ENCODE assay signal across 14 cellular contexts in genomic region chr9:123365287-123365880, GRCh38. TPM values are rescaled to one million over a fixed set of nuclear protein-coding genes. Genes with fewer than 3 reads are reported as not detected.
DNase-seq lines count a peak whose midpoint lies in the region; ATAC-seq, FAIRE-seq and TF ChIP-seq lines count a peak whose summit lies in the region.
"Had no signal": no experiment of that assay in that cellular context is flagged by ENCODE, and none has a peak within 500 bp of the region (broad histone marks: within the 10 kb centered on the region; RNA-seq: fewer than 3 reads in every experiment).

No MANE protein-coding gene starts in this region.

- no peaks in the 10 kb centered on the region for H3K27me3 ChIP-seq in DND-41 (ENCODE audit: insufficient read depth, low read length, poor library complexity)
- no peaks in the 10 kb centered on the region; a peak in 1 of 4 replicates for H3K27me3 ChIP-seq in GM12878 (replicated peaks in 1 of 2; ENCODE audit: control insufficient read depth in 2 of 2, insufficient read depth in 2 of 2, low read length in 1 of 2)
- peaks cover 9 to 45% of the 10 kb centered on the region in 2 experiments for H3K27me3 ChIP-seq in mesenchymal stem cell (ENCODE audit: control insufficient read depth in 1 of 2, insufficient read depth in 1 of 2, low read length in 2 of 2)

- no peak for FAIRE-seq in GM12878 (lab: Jason Lieb, UNC)

- H3K4me1 ChIP-seq in DND-41 (ENCODE audit: insufficient read depth, low read length) (no peaks in the 10 kb centered on the region), GM12878 (ENCODE audit: control insufficient read depth, insufficient read depth, low read length) (peaks cover 1% of the 10 kb centered on the region; the same call in 1 of the 2 replicates), mesenchymal stem cell (ENCODE audit: control insufficient read depth, insufficient read depth, low read depth, low read length) (peaks cover 53% of the 10 kb centered on the region)
- H3K4me1 ChIP-seq: upper lobe of right lung had no signal

- H3K14ac ChIP-seq in mesenchymal stem cell (ENCODE audit: low read length in 2 of 2) = no peak overlapping the region

- no peak overlapping the region for H2BK15ac ChIP-seq in mesenchymal stem cell (ENCODE audit: low read depth, poor library complexity, severe bottlenecking)

- no peaks in the 10 kb centered on the region for H3K79me1 ChIP-seq in mesenchymal stem cell (replicated peaks; ENCODE audit: low read length, poor library complexity, severe bottlenecking)

- H3K4me2 ChIP-seq in DND-41 (ENCODE audit: insufficient read depth, low read length) = no peak overlapping the region
- H3K4me2 ChIP-seq in GM12878 (ENCODE audit: control insufficient read depth, insufficient read depth) = no peak overlapping the region
- H3K4me2 ChIP-seq in mesenchymal stem cell (ENCODE audit: low read length, poor library complexity, severe bottlenecking) = no peak overlapping the region

- no peak overlapping the region for H2BK120ac ChIP-seq in mesenchymal stem cell (ENCODE audit: low read depth, low read length)

- WGBS in GM12878 (ENCODE audit: insufficient coverage, insufficient replicate concordance, low lambda C conversion rate, missing lambda C conversion rate) = 62% methylated on average over 12 of the region's 12 CpGs
- WGBS in mesenchymal stem cell = 86% methylated on average over 12 of the region's 12 CpGs

- intact Hi-C loops in GM12878 (cut with micrococcal nuclease; ENCODE audit: unreplicated experiment) = no loop called here

- DNase-seq in DND-41 (no peak), HuH-7.5 (ENCODE audit: low spot score) (peak; percentile 80), GM12878 (ENCODE audit: low read depth, low spot score) (no peak), mesenchymal stem cell (no peak), DMS153 (lab: John Stamatoyannopoulos, UW) (no peak)
- DNase-seq: activated CD4-positive, alpha-beta T cell treated with anti-CD3 and anti-CD28 coated beads for 48 hours; activated naive CD8-positive, alpha-beta T cell treated with anti-CD3 and anti-CD28 coated beads for 36 hours; left colon; NCI-H1694 treated with DMSO at 0.1 percent for 48 hours; upper lobe of right lung had no signal

- no peak overlapping the region for H3K4ac ChIP-seq in mesenchymal stem cell (ENCODE audit: low read depth in 1 of 2, low read length in 2 of 2)

- H3K9me3 ChIP-seq in DND-41 (ENCODE audit: insufficient read depth, low read length, severe bottlenecking) = no peaks in the 10 kb centered on the region
- H3K9me3 ChIP-seq in GM12878 (replicated peaks; ENCODE audit: control insufficient read depth, insufficient read depth, low read length) = no peaks in the 10 kb centered on the region
- H3K9me3 ChIP-seq in mesenchymal stem cell (ENCODE audit: control insufficient read depth, low read length) = no peaks in the 10 kb centered on the region
- H3K9me3 ChIP-seq: upper lobe of right lung had no signal

- H2BK5ac ChIP-seq in mesenchymal stem cell (ENCODE audit: low read depth, low read length, poor library complexity, severe bottlenecking) = no peak overlapping the region

- H3K23ac ChIP-seq in mesenchymal stem cell (ENCODE audit: low read length in 2 of 2) = no peak overlapping the region

- H3K9ac ChIP-seq in DND-41 (ENCODE audit: low read depth, low read length) (no peak overlapping the region), GM12878 (ENCODE audit: control insufficient read depth, insufficient read depth, low read length) (no peak overlapping the region), mesenchymal stem cell (ENCODE audit: low read length) (no peak overlapping the region)

- no peak for TF ChIP-seq EP300 in GM12878 (IDR thresholded peaks at IDR 0.05; ENCODE audit: borderline replicate concordance in 1 of 2, control insufficient read depth in 1 of 2, low read depth in 2 of 2, low read length in 2 of 2)

- peak; percentile 36 for TF ChIP-seq CTCF in DND-41 (IDR thresholded peaks at IDR 0.05; ENCODE audit: borderline replicate concordance, extremely low read depth, low read length, poor library complexity, severe bottlenecking)
- TF ChIP-seq CTCF in GM12878 (IDR thresholded peaks at IDR 0.05 in 2 of 3, conservative IDR thresholded peaks at IDR 0.05 in 1 of 3; ENCODE audit: control insufficient read depth in 2 of 3, extremely low read depth in 1 of 3, insufficient read depth in 1 of 3, low read depth in 3 of 3, low read length in 3 of 3) = peak in 2 of 3 experiments; percentile 32 to 42; a peak in 2 of 6 replicates

- CTCF ChIA-PET in GM12878 (lab: Yijun Ruan, JAX) = interaction anchor here (1.9 kb wide), 1 partner anchor 11 kb away, joined by 7 read pairs; no protein-coding TSS in a partner anchor

- H2AFZ ChIP-seq in DND-41 (ENCODE audit: low read depth, low read length) (no peak overlapping the region), GM12878 (ENCODE audit: control insufficient read depth, low read depth, low read length) (no peak overlapping the region), mesenchymal stem cell (ENCODE audit: low read depth, low read length) (no peak overlapping the region)

- H3K4me3 ChIP-seq in DND-41 (ENCODE audit: low read depth in 1 of 2, low read length in 2 of 2) (no peak overlapping the region), GM12878 (no peak overlapping the region), mesenchymal stem cell (ENCODE audit: insufficient read depth in 1 of 2, low read depth in 1 of 2, low read length in 2 of 2) (no peak overlapping the region)
- H3K4me3 ChIP-seq: upper lobe of right lung had no signal

- H3K27ac ChIP-seq in DND-41 (ENCODE audit: low read length) (no peak overlapping the region), GM12878 (ENCODE audit: control insufficient read depth, insufficient read depth) (no peak overlapping the region), mesenchymal stem cell (ENCODE audit: low read length, poor library complexity, severe bottlenecking) (no peak overlapping the region)
- H3K27ac ChIP-seq: upper lobe of right lung had no signal

- no peaks in the 10 kb centered on the region for H3K36me3 ChIP-seq in DND-41 (ENCODE audit: insufficient read depth, low read length)
- no peaks in the 10 kb centered on the region for H3K36me3 ChIP-seq in GM12878 (ENCODE audit: control insufficient read depth in 2 of 2, insufficient read depth in 2 of 2, low read length in 1 of 2)
- no peaks in the 10 kb centered on the region for H3K36me3 ChIP-seq in mesenchymal stem cell (ENCODE audit: control insufficient read depth in 1 of 2, insufficient read depth in 2 of 2, low read depth in 1 of 2, low read length in 2 of 2)
- H3K36me3 ChIP-seq: upper lobe of right lung had no signal

- BruUV-seq in GM12878 (replicated peaks; lab: Mats Ljungman, UMichigan) = no TSS peak

- in situ Hi-C loops in GM12878 (cut with MboI) = no loop called here

- RAD21 ChIA-PET in GM12878 (lab: Charles Lee; ENCODE audit: unreplicated experiment) = no interaction called here

- no peak for TF ChIP-seq RAD21 in GM12878 (IDR thresholded peaks at IDR 0.05; ENCODE audit: insufficient read depth, low read depth, low read length)

- POLR2A ChIA-PET in GM12878 (lab: Charles Lee) = no interaction called here

- H3K18ac ChIP-seq in mesenchymal stem cell (ENCODE audit: low read depth in 1 of 2, low read length in 2 of 2) = no peak overlapping the region

- peak overlapping the region; percentile 52 for H4K91ac ChIP-seq in mesenchymal stem cell (ENCODE audit: low read length)

- ATAC-seq in DND-41 (ENCODE audit: insufficient read depth, low read depth) (no peak), GM12878 (peak; percentile 64), GM19463 (IDR thresholded peaks at IDR 0.05; ENCODE audit: unreplicated experiment) (no peak), GM18502 (IDR thresholded peaks at IDR 0.05; ENCODE audit: poor library complexity, unreplicated experiment) (no peak), GM21619 (IDR thresholded peaks at IDR 0.05; ENCODE audit: unreplicated experiment) (no peak)
- ATAC-seq: esophagus mucosa, left colon, upper lobe of right lung had no signal

- no peak overlapping the region for H2BK12ac ChIP-seq in mesenchymal stem cell (ENCODE audit: low read length in 2 of 2)

- H4K8ac ChIP-seq in mesenchymal stem cell (ENCODE audit: low read length) = no peak overlapping the region

- SMC1A ChIA-PET in GM12878 (lab: Charles Lee; ENCODE audit: uncharacterized antibody, unreplicated experiment) = no interaction called here

- H3K79me2 ChIP-seq in DND-41 (ENCODE audit: insufficient read depth, low read length) (no peaks in the 10 kb centered on the region), GM12878 (ENCODE audit: control insufficient read depth, insufficient read depth, low read length) (no peaks in the 10 kb centered on the region)

- H2AK5ac ChIP-seq in mesenchymal stem cell (ENCODE audit: low read length, severe bottlenecking) = peak overlapping the region; percentile 35

- no peaks in the 10 kb centered on the region for H4K20me1 ChIP-seq in DND-41 (ENCODE audit: insufficient read depth, low read length)
- no peaks in the 10 kb centered on the region for H4K20me1 ChIP-seq in GM12878 (ENCODE audit: control insufficient read depth, insufficient read depth)

- TF ChIP-seq POLR2A in GM12878 (IDR thresholded peaks at IDR 0.05; ENCODE audit: low read depth, low read length) = no peak

TF ChIP-seq in GM12878, 131 proteins besides CTCF, POLR2A, EP300 and RAD21:
- TF ChIP-seq SRF (IDR thresholded peaks at IDR 0.05; ENCODE audit: low read depth in 2 of 2, low read length in 2 of 2) (no peak), CEBPB (IDR thresholded peaks at IDR 0.05; ENCODE audit: borderline replicate concordance in 1 of 2, low read depth in 2 of 2, low read length in 2 of 2) (no peak), ATF7 (IDR thresholded peaks at IDR 0.05; ENCODE audit: low read depth) (no peak), SMC3 (IDR thresholded peaks at IDR 0.05; ENCODE audit: borderline replicate concordance, low read length) (no peak), CHD1 (IDR thresholded peaks at IDR 0.05; ENCODE audit: low read depth, low read length) (no peak)
TF ChIP-seq in GM12878: peak in this region for 0.

RNA-seq across cellular contexts. Expression of gene CRB2, which starts 9.4 kb away (rescaled TPM):
- 0.51 and 1.2 TPM in 2 replicates for total RNA-seq in GM12878 (2013; cell fraction: nucleolus; rRNA removed)
- 0.23 and 0.33 TPM in 2 replicates for total RNA-seq in GM12878 (2014; rRNA removed)
- 0.27 and 0.28 TPM in 2 replicates for total RNA-seq in GM12878 (2014; rRNA removed; fragmentation: Illumina TruSeq; extraction: Trizol)
- total RNA-seq in GM12878 (2021) = 0.69 and 0.80 TPM in 2 replicates
- 0.16 TPM for polyA plus RNA-seq in GM12878 (2011; ENCODE audit: low read depth)
- polyA plus RNA-seq in GM12878 (2011; rRNA removed) = 0.01 TPM in 2 replicates
- polyA plus RNA-seq in GM12878 (2011; cell fraction: cytosol; rRNA removed) = 0.04 and 0.08 TPM in 2 replicates
- polyA plus RNA-seq in GM12878 (2011; cell fraction: nucleus; rRNA removed) = 0.25 and 0.26 TPM in 2 replicates
- polyA plus RNA-seq in GM12878 (2012) = 0.48 and 0.51 TPM in 2 replicates
- polyA plus RNA-seq in GM12878 (2014; fragmentation: Illumina TruSeq; extraction: Trizol) = 0.08 and 0.10 TPM in 2 replicates
- polyA plus RNA-seq in GM12878 (2014; fragmentation: Nextera tagmentation; extraction: Ambion mirVana) = not detected
- polyA plus RNA-seq in GM12878 (2014; rRNA removed) = 0.38 and 0.47 TPM in 2 replicates
- polyA plus RNA-seq in GM12878 (2016; fragmentation: Nextera tagmentation; extraction: Ambion mirVana) = under 1 TPM in 1 of 2 experiments, not detected in 1; 0.15 TPM
- 0.07 and 0.10 TPM in 2 replicates for polyA minus RNA-seq in GM12878 (2011; rRNA and poly(A)+ RNA removed)
- polyA minus RNA-seq in GM12878 (2011; cell fraction: cytosol; rRNA and poly(A)+ RNA removed) = not detected in 2 replicates
- polyA minus RNA-seq in GM12878 (2011; cell fraction: nucleus; rRNA and poly(A)+ RNA removed) = 0.10 and 0.12 TPM in 2 replicates
- 0.11 TPM for polyA plus RNA-seq in mesenchymal stem cell (2013, experiment 1 of 2)
- polyA plus RNA-seq in mesenchymal stem cell (2013, experiment 2 of 2) = 0.10 TPM
- total RNA-seq: esophagus mucosa had no signal
